Comparison of ENCODE assay signal across 13 cellular contexts in the genomic region with DNA sequence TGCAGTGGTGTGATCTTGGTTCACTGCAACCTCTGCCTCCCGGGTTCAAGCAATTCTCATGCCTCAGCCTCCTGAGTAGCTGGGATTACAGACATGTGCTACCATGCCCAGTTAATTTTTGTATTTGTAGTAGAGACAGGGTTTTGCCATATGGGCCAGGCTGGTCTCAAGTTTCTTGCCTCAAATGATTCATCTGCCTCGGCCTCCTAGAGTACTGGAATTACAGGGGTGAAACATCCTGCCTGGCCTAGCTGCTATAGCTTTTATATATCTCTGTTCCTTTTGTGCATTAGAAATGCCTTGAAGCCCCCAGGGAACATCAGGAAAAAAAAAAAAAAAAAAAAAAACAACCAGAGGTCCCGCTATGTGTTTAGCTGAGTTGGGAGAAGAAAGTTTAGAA. TPM values are rescaled to one million over a fixed set of nuclear protein-coding genes. Genes with fewer than 3 reads are reported as not detected.
A peak's percentile ranks its signal among the peaks of the same experiment; 100 is the strongest.
DNase-seq lines count a peak whose midpoint lies in the region; TF ChIP-seq lines count a peak whose summit lies in the region.
"Had no signal": no experiment of that assay in that cellular context is flagged by ENCODE, and none has a peak within 500 bp of the region (broad histone marks: within the 10 kb centered on the region; RNA-seq: fewer than 3 reads in every experiment).

No MANE protein-coding gene starts in this region.

- H3K36me3 Mint-ChIP-seq in MCF 10A (ENCODE audit: insufficient read depth, unreplicated experiment) = peaks cover 4% of the 10 kb centered on the region
- H3K36me3 Mint-ChIP-seq: naive B cell had no signal

- POLR2A ChIA-PET in MCF 10A (lab: Yijun Ruan, JAX) = interaction anchor here (0.7 to 5.5 kb wide), 3 partner anchors 16 to 95 kb away, joined by 4 to 43 read pairs (median 5); partner anchors contain the start of gene UBE2K

- H3K4me3 ChIP-seq in breast epithelium (no peak overlapping the region), SK-N-MC (no peak overlapping the region), fibroblast of villous mesenchyme (ENCODE audit: low read depth, low read length) (no peak overlapping the region)
- H3K4me3 ChIP-seq: K562 had no signal

- H3K9me3 ChIP-seq in breast epithelium = no peaks in the 10 kb centered on the region
- H3K9me3 ChIP-seq in SK-N-MC (ENCODE audit: low read depth, low read length) = no peaks in the 10 kb centered on the region

- H3K36me3 ChIP-seq in breast epithelium (no peaks in the 10 kb centered on the region), SK-N-MC (ENCODE audit: insufficient read depth, low read length) (peaks cover 24% of the 10 kb centered on the region)

- H3K27me3 Mint-ChIP-seq in MCF 10A (ENCODE audit: insufficient read depth, unreplicated experiment) = no peaks in the 10 kb centered on the region
- H3K27me3 Mint-ChIP-seq: activated naive CD8-positive, alpha-beta T cell treated with anti-CD3 and anti-CD28 coated beads, Interleukin-2, amount 10 ng/mL, durations not matched to agents 7 days and 5 days; naive B cell had no signal

- H3K4me1 Mint-ChIP-seq in MCF 10A (ENCODE audit: insufficient read depth, unreplicated experiment) = peaks cover 8% of the 10 kb centered on the region

- peak; percentile 85 for DNase-seq in MCF 10A (ENCODE audit: unreplicated experiment)
- no peak for DNase-seq in breast epithelium (ENCODE audit: low spot score in 2 of 2)
- DNase-seq in SK-N-MC (ENCODE audit: low read depth, low spot score) = peak; percentile 10
- peak; percentile 70 for DNase-seq in fibroblast of villous mesenchyme (ENCODE audit: low read depth)
- no peak for DNase-seq in stimulated activated naive CD4-positive, alpha-beta T cell treated with Interleukin-2 at 50 U/mL for 16 hours (lab: John Stamatoyannopoulos, UW)
- DNase-seq in middle frontal gyrus (ENCODE audit: extremely low spot score, low spot score) = no peak
- DNase-seq in OCI-M2 (lab: John Stamatoyannopoulos, UW; ENCODE audit: unreplicated experiment) = no peak
- no peak for DNase-seq in posterior vena cava (ENCODE audit: low spot score)
- DNase-seq: activated naive CD8-positive, alpha-beta T cell treated with anti-CD3 and anti-CD28 coated beads, Interleukin-2, amount 10 ng/mL, durations not matched to agents 7 days and 5 days; naive B cell; stimulated activated CD4-positive, alpha-beta T cell treated with anti-CD3 and anti-CD28 coated beads, Interleukin-4, amount 100 ng/mL, for 4 hours had no signal

- no peak for TF ChIP-seq POLR2A in breast epithelium (IDR thresholded peaks at IDR 0.05)

- H3K27me3 ChIP-seq in breast epithelium = no peaks in the 10 kb centered on the region

- TF ChIP-seq CTCF in MCF 10A (IDR thresholded peaks at IDR 0.05; ENCODE audit: unreplicated experiment) (no peak), breast epithelium (IDR thresholded peaks at IDR 0.05) (no peak), fibroblast of villous mesenchyme (IDR thresholded peaks at IDR 0.05; ENCODE audit: insufficient read depth, low read depth, low read length) (no peak)

- CTCF ChIA-PET in MCF 10A (lab: Yijun Ruan, JAX) = interaction anchor here (0.6 to 1.6 kb wide), 7 partner anchors 7 to 1184 kb away, joined by 3 to 11 read pairs (median 4); no protein-coding TSS in a partner anchor

- H3K4me3 Mint-ChIP-seq in MCF 10A (ENCODE audit: unreplicated experiment) = no peak overlapping the region
- H3K4me3 Mint-ChIP-seq: activated naive CD8-positive, alpha-beta T cell treated with anti-CD3 and anti-CD28 coated beads, Interleukin-2, amount 10 ng/mL, durations not matched to agents 7 days and 5 days; naive B cell had no signal

- no TSS peak for BruUV-seq in MCF 10A (replicated peaks; lab: Mats Ljungman, UMichigan)

- peak overlapping the region; percentile 67 for H3K27ac Mint-ChIP-seq in MCF 10A (ENCODE audit: low read depth, unreplicated experiment)
- H3K27ac Mint-ChIP-seq: activated naive CD8-positive, alpha-beta T cell treated with anti-CD3 and anti-CD28 coated beads, Interleukin-2, amount 10 ng/mL, durations not matched to agents 7 days and 5 days had no signal

- no peaks in the 10 kb centered on the region for H3K9me3 Mint-ChIP-seq in MCF 10A (ENCODE audit: unreplicated experiment)
- H3K9me3 Mint-ChIP-seq: activated naive CD8-positive, alpha-beta T cell treated with anti-CD3 and anti-CD28 coated beads, Interleukin-2, amount 10 ng/mL, durations not matched to agents 7 days and 5 days; naive B cell had no signal

- H3K27ac ChIP-seq in breast epithelium (no peak overlapping the region), SK-N-MC (peak overlapping the region; percentile 26; the same call in 1 of the 2 replicates)
- H3K27ac ChIP-seq: VCaP had no signal

- H3K4me1 ChIP-seq in breast epithelium = no peaks in the 10 kb centered on the region

- intact Hi-C loops in MCF 10A (cut with micrococcal nuclease) (no loop called here), breast epithelium (cut with DNase I; ENCODE audit: low total_unique reads) (no loop called here), posterior vena cava (cut with DNase I) (no loop called here)

- no peak overlapping the region for H3K9ac ChIP-seq in SK-N-MC (ENCODE audit: insufficient read length)

RNA-seq across cellular contexts. Expression of gene UBE2K, which starts 34.8 kb away (rescaled TPM):
- total RNA-seq in MCF 10A (2022) (117 and 121 TPM in 2 replicates), breast epithelium (10 to 100 TPM; 28.5 to 31.0 (median 29.9) TPM), fibroblast of villous mesenchyme (14.8 and 19.0 TPM in 2 replicates), posterior vena cava (10 to 100 TPM; 52.4 to 71.9 TPM)

Comparison
In these comparisons a context has a peak if more than half of its experiments do, and no peak if none do; other contexts are left out.
1. DNase-seq: peak in MCF 10A (single experiment), SK-N-MC (single experiment) and fibroblast of villous mesenchyme (single experiment); none in breast epithelium (0 of 2), stimulated activated naive CD4-positive, alpha-beta T cell treated with Interleukin-2 at 50 U/mL for 16 hours (single experiment), middle frontal gyrus (single experiment), OCI-M2 (single experiment) and posterior vena cava (single experiment).